ENCODE assay signal across 8 cellular contexts in the genomic region with DNA sequence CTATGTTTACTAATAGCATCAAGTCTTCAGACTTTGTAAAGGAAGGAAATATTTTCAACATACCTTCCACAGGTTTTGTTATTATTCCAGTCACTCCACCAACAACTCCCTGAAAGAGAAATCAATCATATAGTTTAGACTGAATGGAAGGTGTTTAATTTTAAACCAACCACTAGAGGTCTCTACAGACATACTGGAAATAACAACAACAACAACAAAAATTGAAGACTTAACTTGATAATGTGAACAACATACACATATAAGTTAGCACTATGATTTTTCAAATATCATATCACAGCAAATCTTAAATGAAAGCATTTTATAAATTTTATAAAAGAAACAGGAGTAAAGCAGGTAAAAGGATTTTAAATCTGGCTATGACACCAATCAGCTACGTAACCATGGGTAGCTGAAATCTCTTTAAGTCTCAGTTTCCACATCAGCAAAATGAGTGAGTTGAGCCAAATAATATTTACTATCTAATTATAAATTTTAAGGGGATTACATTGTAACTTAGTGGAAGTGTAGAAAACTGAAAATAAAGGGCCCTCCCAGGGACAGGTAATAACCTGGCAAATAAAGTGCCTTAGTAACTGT.
DNase-seq lines count a peak whose midpoint lies in the region; ATAC-seq and TF ChIP-seq lines count a peak whose summit lies in the region.

No MANE protein-coding gene starts in this region.

- no peaks in the 10 kb centered on the region for H3K9me3 ChIP-seq in SU-DHL-6 (ENCODE audit: insufficient read depth, low read length)

- no peak overlapping the region for H2AFZ ChIP-seq in SU-DHL-6 (ENCODE audit: low read depth, low read length, severe bottlenecking)

- 0 out of 2 replicates have a peak, but pooled peaks cover 4% of the 10 kb centered on the region for H3F3A ChIP-seq in SU-DHL-6 (ENCODE audit: insufficient read depth)

- peak; percentile 8 for DNase-seq in CD1c-positive myeloid dendritic cell (ENCODE audit: extremely low spot score)
- peak; percentile 18 for DNase-seq in HS-5 (ENCODE audit: low read depth)
- DNase-seq in iPS-NIHi11 (ENCODE audit: low spot score) = peak; percentile 15
- no peak for DNase-seq in activated T-cell treated with anti-CD3 and anti-CD28 coated beads, Interleukin-2, amount 50 U/mL, for 1 hour
- DNase-seq in SIG-M5 treated with dmso at 0.1 percent for 504 hours (lab: John Stamatoyannopoulos, UW; ENCODE audit: unreplicated experiment) = no peak

- H3K9me2 ChIP-seq in SU-DHL-6 (replicated peaks; ENCODE audit: insufficient read depth, low read length) = no peaks in the 10 kb centered on the region

- H3K27ac ChIP-seq in SU-DHL-6 (ENCODE audit: low read depth, low read length) = no peak overlapping the region

- H3K79me2 ChIP-seq in SU-DHL-6 (ENCODE audit: insufficient read depth, low read length) = no peaks in the 10 kb centered on the region

- peak; percentile 32 for TF ChIP-seq CTCF in SU-DHL-6 (IDR thresholded peaks at IDR 0.05; ENCODE audit: insufficient read depth, low read length, poor library complexity, severe bottlenecking)

- no peak for ATAC-seq in GM18868 (IDR thresholded peaks at IDR 0.05; ENCODE audit: unreplicated experiment)
- ATAC-seq in GM19023 (IDR thresholded peaks at IDR 0.05; ENCODE audit: unreplicated experiment) = no peak

- no peaks in the 10 kb centered on the region for H3K27me3 ChIP-seq in SU-DHL-6 (ENCODE audit: low read length)

- peaks cover 18% of the 10 kb centered on the region for H3K36me3 ChIP-seq in SU-DHL-6 (ENCODE audit: low read length)

- H3K4me3 ChIP-seq in SU-DHL-6 (ENCODE audit: insufficient read depth, low read length, poor library complexity, severe bottlenecking) = no peak overlapping the region

- 0 out of 2 replicates have a peak, but pooled peaks cover 3% of the 10 kb centered on the region for H4K20me1 ChIP-seq in SU-DHL-6 (ENCODE audit: low read depth, low read length)

- no peak overlapping the region for H3K4me2 ChIP-seq in SU-DHL-6 (ENCODE audit: low read depth, low read length, poor library complexity, severe bottlenecking)

- H3K9ac ChIP-seq in SU-DHL-6 (ENCODE audit: low read length) = no peak overlapping the region

Comparison
In these comparisons a context has a peak if more than half of its experiments do, and no peak if none do; other contexts are left out.
1. DNase-seq: peak in CD1c-positive myeloid dendritic cell (single experiment), HS-5 (single experiment) and iPS-NIHi11 (single experiment); none in activated T-cell treated with anti-CD3 and anti-CD28 coated beads, Interleukin-2, amount 50 U/mL, for 1 hour (single experiment) and SIG-M5 treated with dmso at 0.1 percent for 504 hours (single experiment).